Comparison of ENCODE assay signal across 1 cellular context in the genomic region with DNA sequence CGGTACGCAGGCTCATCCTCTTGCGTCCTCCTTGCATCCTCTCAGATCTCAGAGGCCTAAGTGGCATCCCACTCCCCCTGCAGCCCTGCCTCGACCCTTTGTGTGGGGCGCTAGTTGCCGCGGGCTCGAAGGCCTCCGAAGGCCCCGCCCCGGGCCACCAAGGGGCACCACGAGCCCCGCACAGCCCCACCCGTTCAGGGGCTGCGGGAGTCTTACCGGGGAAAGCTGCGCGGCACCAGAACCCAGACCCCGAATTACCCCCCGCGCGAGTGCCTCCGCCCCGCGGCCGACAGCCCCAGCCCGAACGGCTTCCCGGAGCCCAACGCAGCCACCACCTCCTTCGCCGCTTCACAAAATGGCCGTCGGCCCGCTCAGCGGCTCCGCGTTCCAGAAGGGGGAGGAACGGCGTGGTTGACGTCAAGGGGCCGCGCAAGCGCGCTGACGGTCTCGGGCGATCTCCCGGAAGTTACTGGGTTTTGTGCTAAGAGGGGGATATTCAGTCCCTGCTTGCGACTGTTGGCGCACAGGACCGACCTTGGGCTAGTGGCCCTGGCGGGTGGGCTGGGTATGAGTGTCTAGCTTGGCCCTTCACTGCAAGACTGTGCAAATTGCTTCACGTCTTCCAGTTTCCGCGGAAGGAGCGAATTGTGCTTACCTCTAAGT.
TF ChIP-seq lines count a peak whose summit lies in the region.

A gene (minus strand): TSS at position 357 of the 663 bp plus-strand sequence. CDS start 31,977 bp downstream, outside the sequence.
A gene with protein sequence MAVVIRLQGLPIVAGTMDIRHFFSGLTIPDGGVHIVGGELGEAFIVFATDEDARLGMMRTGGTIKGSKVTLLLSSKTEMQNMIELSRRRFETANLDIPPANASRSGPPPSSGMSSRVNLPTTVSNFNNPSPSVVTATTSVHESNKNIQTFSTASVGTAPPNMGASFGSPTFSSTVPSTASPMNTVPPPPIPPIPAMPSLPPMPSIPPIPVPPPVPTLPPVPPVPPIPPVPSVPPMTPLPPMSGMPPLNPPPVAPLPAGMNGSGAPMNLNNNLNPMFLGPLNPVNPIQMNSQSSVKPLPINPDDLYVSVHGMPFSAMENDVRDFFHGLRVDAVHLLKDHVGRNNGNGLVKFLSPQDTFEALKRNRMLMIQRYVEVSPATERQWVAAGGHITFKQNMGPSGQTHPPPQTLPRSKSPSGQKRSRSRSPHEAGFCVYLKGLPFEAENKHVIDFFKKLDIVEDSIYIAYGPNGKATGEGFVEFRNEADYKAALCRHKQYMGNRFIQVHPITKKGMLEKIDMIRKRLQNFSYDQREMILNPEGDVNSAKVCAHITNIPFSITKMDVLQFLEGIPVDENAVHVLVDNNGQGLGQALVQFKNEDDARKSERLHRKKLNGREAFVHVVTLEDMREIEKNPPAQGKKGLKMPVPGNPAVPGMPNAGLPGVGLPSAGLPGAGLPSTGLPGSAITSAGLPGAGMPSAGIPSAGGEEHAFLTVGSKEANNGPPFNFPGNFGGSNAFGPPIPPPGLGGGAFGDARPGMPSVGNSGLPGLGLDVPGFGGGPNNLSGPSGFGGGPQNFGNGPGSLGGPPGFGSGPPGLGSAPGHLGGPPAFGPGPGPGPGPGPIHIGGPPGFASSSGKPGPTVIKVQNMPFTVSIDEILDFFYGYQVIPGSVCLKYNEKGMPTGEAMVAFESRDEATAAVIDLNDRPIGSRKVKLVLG (minus strand): TSS at position 357 of the 663 bp plus-strand sequence. CDS start 9,578 bp downstream, outside the sequence.

TF ChIP-seq in GM12878, 131 proteins besides CTCF, POLR2A, EP300 and RAD21 (continued from another document and continues in another):
- TF ChIP-seq ZNF24 (IDR thresholded peaks at IDR 0.05) (no peak), CHD1 (IDR thresholded peaks at IDR 0.05; ENCODE audit: low read depth, low read length) (peak; percentile 88; the same call in 1 of the 2 replicates), RBBP5 (conservative IDR thresholded peaks at IDR 0.05) (no peak), ZSCAN29 (IDR thresholded peaks at IDR 0.05) (no peak), RUNX3 (IDR thresholded peaks at IDR 0.05; ENCODE audit: low read length) (no peak; the same call in none of the 2 replicates), YY1 (IDR thresholded peaks at IDR 0.05; ENCODE audit: low read depth, low read length) (peak; percentile 99), RFX5 (IDR thresholded peaks at IDR 0.05; ENCODE audit: low read depth, low read length) (no peak), BRCA1 (IDR thresholded peaks at IDR 0.05; ENCODE audit: low read depth, low read length) (no peak), TARDBP (IDR thresholded peaks at IDR 0.05; ENCODE audit: borderline replicate concordance) (no peak), SMAD1 (IDR thresholded peaks at IDR 0.05; ENCODE audit: low read depth, partially characterized antibody) (peak; percentile 87), BACH1 (IDR thresholded peaks at IDR 0.05; ENCODE audit: borderline replicate concordance) (no peak; the same call in none of the 2 replicates), SUZ12 (IDR thresholded peaks at IDR 0.05; ENCODE audit: unreplicated experiment) (no peak), HCFC1 (IDR thresholded peaks at IDR 0.05; ENCODE audit: low read length) (peak; percentile 49; the same call in 1 of the 2 replicates), GATAD2B (conservative IDR thresholded peaks at IDR 0.05; ENCODE audit: low read depth) (peak; percentile 80), CBFB (IDR thresholded peaks at IDR 0.05; ENCODE audit: low read depth) (peak; percentile 71; the same call in 1 of the 2 replicates), SIX5 (IDR thresholded peaks at IDR 0.05; ENCODE audit: low read depth, low read length, severe bottlenecking) (peak; percentile 26), WRNIP1 (IDR thresholded peaks at IDR 0.05; ENCODE audit: borderline replicate concordance, low read depth, low read length) (no peak), SIN3A (IDR thresholded peaks at IDR 0.05; ENCODE audit: low read depth, low read length) (peak; percentile 64; the same call in 1 of the 2 replicates), NBN (IDR thresholded peaks at IDR 0.05) (peak; percentile 71; the same call in 1 of the 2 replicates), ASH2L (IDR thresholded peaks at IDR 0.05; ENCODE audit: borderline replicate concordance, low read depth) (no peak), RAD51 (IDR thresholded peaks at IDR 0.05) (no peak)
- TF ChIP-seq, protein P1, sequence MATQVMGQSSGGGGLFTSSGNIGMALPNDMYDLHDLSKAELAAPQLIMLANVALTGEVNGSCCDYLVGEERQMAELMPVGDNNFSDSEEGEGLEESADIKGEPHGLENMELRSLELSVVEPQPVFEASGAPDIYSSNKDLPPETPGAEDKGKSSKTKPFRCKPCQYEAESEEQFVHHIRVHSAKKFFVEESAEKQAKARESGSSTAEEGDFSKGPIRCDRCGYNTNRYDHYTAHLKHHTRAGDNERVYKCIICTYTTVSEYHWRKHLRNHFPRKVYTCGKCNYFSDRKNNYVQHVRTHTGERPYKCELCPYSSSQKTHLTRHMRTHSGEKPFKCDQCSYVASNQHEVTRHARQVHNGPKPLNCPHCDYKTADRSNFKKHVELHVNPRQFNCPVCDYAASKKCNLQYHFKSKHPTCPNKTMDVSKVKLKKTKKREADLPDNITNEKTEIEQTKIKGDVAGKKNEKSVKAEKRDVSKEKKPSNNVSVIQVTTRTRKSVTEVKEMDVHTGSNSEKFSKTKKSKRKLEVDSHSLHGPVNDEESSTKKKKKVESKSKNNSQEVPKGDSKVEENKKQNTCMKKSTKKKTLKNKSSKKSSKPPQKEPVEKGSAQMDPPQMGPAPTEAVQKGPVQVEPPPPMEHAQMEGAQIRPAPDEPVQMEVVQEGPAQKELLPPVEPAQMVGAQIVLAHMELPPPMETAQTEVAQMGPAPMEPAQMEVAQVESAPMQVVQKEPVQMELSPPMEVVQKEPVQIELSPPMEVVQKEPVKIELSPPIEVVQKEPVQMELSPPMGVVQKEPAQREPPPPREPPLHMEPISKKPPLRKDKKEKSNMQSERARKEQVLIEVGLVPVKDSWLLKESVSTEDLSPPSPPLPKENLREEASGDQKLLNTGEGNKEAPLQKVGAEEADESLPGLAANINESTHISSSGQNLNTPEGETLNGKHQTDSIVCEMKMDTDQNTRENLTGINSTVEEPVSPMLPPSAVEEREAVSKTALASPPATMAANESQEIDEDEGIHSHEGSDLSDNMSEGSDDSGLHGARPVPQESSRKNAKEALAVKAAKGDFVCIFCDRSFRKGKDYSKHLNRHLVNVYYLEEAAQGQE (IDR thresholded peaks at IDR 0.05; ENCODE audit: low read depth, low read length): no peak
- TF ChIP-seq, protein P2, sequence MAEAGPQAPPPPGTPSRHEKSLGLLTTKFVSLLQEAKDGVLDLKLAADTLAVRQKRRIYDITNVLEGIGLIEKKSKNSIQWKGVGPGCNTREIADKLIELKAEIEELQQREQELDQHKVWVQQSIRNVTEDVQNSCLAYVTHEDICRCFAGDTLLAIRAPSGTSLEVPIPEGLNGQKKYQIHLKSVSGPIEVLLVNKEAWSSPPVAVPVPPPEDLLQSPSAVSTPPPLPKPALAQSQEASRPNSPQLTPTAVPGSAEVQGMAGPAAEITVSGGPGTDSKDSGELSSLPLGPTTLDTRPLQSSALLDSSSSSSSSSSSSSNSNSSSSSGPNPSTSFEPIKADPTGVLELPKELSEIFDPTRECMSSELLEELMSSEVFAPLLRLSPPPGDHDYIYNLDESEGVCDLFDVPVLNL (IDR thresholded peaks at IDR 0.05; ENCODE audit: low read depth, low read length): no peak; the same call in 1 of the 2 replicates
- TF ChIP-seq, protein P3, sequence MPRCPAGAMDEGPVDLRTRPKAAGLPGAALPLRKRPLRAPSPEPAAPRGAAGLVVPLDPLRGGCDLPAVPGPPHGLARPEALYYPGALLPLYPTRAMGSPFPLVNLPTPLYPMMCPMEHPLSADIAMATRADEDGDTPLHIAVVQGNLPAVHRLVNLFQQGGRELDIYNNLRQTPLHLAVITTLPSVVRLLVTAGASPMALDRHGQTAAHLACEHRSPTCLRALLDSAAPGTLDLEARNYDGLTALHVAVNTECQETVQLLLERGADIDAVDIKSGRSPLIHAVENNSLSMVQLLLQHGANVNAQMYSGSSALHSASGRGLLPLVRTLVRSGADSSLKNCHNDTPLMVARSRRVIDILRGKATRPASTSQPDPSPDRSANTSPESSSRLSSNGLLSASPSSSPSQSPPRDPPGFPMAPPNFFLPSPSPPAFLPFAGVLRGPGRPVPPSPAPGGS (IDR thresholded peaks at IDR 0.05; ENCODE audit: borderline replicate concordance, insufficient read depth, low read depth, low read length, poor library complexity, severe bottlenecking): no peak
- TF ChIP-seq, protein P4, sequence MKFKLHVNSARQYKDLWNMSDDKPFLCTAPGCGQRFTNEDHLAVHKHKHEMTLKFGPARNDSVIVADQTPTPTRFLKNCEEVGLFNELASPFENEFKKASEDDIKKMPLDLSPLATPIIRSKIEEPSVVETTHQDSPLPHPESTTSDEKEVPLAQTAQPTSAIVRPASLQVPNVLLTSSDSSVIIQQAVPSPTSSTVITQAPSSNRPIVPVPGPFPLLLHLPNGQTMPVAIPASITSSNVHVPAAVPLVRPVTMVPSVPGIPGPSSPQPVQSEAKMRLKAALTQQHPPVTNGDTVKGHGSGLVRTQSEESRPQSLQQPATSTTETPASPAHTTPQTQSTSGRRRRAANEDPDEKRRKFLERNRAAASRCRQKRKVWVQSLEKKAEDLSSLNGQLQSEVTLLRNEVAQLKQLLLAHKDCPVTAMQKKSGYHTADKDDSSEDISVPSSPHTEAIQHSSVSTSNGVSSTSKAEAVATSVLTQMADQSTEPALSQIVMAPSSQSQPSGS (IDR thresholded peaks at IDR 0.05; ENCODE audit: low read length): no peak
- TF ChIP-seq, protein P5, sequence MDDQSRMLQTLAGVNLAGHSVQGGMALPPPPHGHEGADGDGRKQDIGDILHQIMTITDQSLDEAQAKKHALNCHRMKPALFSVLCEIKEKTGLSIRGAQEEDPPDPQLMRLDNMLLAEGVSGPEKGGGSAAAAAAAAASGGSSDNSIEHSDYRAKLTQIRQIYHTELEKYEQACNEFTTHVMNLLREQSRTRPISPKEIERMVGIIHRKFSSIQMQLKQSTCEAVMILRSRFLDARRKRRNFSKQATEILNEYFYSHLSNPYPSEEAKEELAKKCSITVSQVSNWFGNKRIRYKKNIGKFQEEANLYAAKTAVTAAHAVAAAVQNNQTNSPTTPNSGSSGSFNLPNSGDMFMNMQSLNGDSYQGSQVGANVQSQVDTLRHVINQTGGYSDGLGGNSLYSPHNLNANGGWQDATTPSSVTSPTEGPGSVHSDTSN (IDR thresholded peaks at IDR 0.05; ENCODE audit: insufficient replicate concordance, low read depth, low read length): no peak
- TF ChIP-seq, protein P6, sequence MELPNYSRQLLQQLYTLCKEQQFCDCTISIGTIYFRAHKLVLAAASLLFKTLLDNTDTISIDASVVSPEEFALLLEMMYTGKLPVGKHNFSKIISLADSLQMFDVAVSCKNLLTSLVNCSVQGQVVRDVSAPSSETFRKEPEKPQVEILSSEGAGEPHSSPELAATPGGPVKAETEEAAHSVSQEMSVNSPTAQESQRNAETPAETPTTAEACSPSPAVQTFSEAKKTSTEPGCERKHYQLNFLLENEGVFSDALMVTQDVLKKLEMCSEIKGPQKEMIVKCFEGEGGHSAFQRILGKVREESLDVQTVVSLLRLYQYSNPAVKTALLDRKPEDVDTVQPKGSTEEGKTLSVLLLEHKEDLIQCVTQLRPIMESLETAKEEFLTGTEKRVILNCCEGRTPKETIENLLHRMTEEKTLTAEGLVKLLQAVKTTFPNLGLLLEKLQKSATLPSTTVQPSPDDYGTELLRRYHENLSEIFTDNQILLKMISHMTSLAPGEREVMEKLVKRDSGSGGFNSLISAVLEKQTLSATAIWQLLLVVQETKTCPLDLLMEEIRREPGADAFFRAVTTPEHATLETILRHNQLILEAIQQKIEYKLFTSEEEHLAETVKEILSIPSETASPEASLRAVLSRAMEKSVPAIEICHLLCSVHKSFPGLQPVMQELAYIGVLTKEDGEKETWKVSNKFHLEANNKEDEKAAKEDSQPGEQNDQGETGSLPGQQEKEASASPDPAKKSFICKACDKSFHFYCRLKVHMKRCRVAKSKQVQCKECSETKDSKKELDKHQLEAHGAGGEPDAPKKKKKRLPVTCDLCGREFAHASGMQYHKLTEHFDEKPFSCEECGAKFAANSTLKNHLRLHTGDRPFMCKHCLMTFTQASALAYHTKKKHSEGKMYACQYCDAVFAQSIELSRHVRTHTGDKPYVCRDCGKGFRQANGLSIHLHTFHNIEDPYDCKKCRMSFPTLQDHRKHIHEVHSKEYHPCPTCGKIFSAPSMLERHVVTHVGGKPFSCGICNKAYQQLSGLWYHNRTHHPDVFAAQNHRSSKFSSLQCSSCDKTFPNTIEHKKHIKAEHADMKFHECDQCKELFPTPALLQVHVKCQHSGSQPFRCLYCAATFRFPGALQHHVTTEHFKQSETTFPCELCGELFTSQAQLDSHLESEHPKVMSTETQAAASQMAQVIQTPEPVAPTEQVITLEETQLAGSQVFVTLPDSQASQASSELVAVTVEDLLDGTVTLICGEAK (IDR thresholded peaks at IDR 0.05; ENCODE audit: borderline replicate concordance): peak; percentile 51; the same call in 1 of the 2 replicates
- TF ChIP-seq, protein P7, sequence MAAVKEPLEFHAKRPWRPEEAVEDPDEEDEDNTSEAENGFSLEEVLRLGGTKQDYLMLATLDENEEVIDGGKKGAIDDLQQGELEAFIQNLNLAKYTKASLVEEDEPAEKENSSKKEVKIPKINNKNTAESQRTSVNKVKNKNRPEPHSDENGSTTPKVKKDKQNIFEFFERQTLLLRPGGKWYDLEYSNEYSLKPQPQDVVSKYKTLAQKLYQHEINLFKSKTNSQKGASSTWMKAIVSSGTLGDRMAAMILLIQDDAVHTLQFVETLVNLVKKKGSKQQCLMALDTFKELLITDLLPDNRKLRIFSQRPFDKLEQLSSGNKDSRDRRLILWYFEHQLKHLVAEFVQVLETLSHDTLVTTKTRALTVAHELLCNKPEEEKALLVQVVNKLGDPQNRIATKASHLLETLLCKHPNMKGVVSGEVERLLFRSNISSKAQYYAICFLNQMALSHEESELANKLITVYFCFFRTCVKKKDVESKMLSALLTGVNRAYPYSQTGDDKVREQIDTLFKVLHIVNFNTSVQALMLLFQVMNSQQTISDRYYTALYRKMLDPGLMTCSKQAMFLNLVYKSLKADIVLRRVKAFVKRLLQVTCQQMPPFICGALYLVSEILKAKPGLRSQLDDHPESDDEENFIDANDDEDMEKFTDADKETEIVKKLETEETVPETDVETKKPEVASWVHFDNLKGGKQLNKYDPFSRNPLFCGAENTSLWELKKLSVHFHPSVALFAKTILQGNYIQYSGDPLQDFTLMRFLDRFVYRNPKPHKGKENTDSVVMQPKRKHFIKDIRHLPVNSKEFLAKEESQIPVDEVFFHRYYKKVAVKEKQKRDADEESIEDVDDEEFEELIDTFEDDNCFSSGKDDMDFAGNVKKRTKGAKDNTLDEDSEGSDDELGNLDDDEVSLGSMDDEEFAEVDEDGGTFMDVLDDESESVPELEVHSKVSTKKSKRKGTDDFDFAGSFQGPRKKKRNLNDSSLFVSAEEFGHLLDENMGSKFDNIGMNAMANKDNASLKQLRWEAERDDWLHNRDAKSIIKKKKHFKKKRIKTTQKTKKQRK (IDR thresholded peaks at IDR 0.05; ENCODE audit: low read depth, low read length): no peak
